ENCODE assay signal across 32 cellular contexts in the genomic region with DNA sequence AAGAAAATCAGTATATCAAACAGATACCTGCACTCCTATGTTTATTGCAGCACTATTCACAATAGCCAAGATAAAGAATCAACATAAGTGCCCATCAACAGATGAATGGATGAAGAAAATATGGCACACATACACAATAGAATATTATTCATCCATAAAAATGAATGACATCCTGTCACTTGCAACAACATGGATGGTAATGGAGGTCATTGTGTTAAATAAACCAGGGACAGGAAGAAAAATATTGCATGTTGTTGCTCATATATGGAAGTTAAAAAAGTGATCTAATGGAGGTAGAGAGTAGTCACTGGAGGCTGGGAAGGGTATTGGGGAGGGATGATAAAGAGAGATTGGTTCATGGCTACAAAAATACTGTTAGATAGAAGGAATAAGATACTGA.
"Had no signal": no experiment of that assay in that cellular context is flagged by ENCODE, and none has a peak within 500 bp of the region (broad histone marks: within the 10 kb centered on the region; RNA-seq: fewer than 3 reads in every experiment).

No MANE protein-coding gene starts in this region.

- DNase-seq: activated B cell treated with CpG ODN at 0.5 μM for 24 hours; activated CD4-positive, alpha-beta memory T cell treated with anti-CD3 and anti-CD28 coated beads, Interleukin-2, amount 10 ng/mL, durations not matched to agents 7 days and 5 days; activated CD4-positive, alpha-beta T cell treated with anti-CD3 and anti-CD28 coated beads, Interleukin-2, amount 10 ng/mL, durations not matched to agents 24 days and 14 days; activated CD8-positive, alpha-beta memory T cell treated with anti-CD3 and anti-CD28 coated beads, Interleukin-2, amount 10 ng/mL, durations not matched to agents 7 days and 5 days; activated CD8-positive, alpha-beta memory T cell treated with anti-CD3 and anti-CD28 coated beads, Interleukin-2, amount 50 U/mL, for 4 hours; activated effector memory CD4-positive, alpha-beta T cell treated with Interleukin-2 at 50 U/mL for 16 hours; activated gamma-delta T cell treated with Interleukin-2 at 50 U/mL for 16 hours; activated naive CD4-positive, alpha-beta T cell treated with anti-CD3 and anti-CD28 coated beads, Interleukin-2, amount 50 U/mL, for 16 hours; activated naive CD4-positive, alpha-beta T cell treated with Interleukin-2 at 50 U/mL for 16 hours; activated T-cell treated with anti-CD3 and anti-CD28 coated beads, Interleukin-2, amount 50 U/mL, for 1 hour; central memory CD4-positive, alpha-beta T cell; cerebellar nuclear complex; colonic mucosa; dorsolateral prefrontal cortex; effector memory CD4-positive, alpha-beta T cell; endodermal cell; erythroblast; heart right ventricle; T-helper 1 cell; T-helper 17 cell; T1000; WERI-Rb-1 had no signal

- H3K27ac Mint-ChIP-seq: activated B cell treated with CpG ODN at 0.5 μM for 24 hours; activated CD4-positive, alpha-beta memory T cell treated with anti-CD3 and anti-CD28 coated beads, Interleukin-2, amount 10 ng/mL, durations not matched to agents 7 days and 5 days; activated CD4-positive, alpha-beta T cell treated with anti-CD3 and anti-CD28 coated beads, Interleukin-2, amount 10 ng/mL, durations not matched to agents 24 days and 14 days; activated CD8-positive, alpha-beta memory T cell treated with anti-CD3 and anti-CD28 coated beads, Interleukin-2, amount 10 ng/mL, durations not matched to agents 7 days and 5 days; activated T-helper 17 cell treated with anti-CD3 and anti-CD28 coated beads, Interleukin-2, amount 50 U/mL, for 72 hours; brain; endodermal cell; T-helper 17 cell; T-helper 2 cell treated with Interferon-gamma antibody and Interleukin-4, amounts not matched to agents 5 μg/mL and 100 μg/mL, for 36 hours had no signal

- H3K27ac ChIP-seq: ascending aorta, breast epithelium, cardiac muscle cell, colonic mucosa, dorsolateral prefrontal cortex, esophagus muscularis mucosa, gastroesophageal sphincter, heart right ventricle, WERI-Rb-1 had no signal

- H3K27me3 Mint-ChIP-seq: activated B cell treated with CpG ODN at 0.5 μM for 24 hours; activated CD4-positive, alpha-beta T cell treated with anti-CD3 and anti-CD28 coated beads, Interleukin-2, amount 10 ng/mL, durations not matched to agents 24 days and 14 days had no signal

- H3K4me1 Mint-ChIP-seq: activated CD4-positive, alpha-beta memory T cell treated with anti-CD3 and anti-CD28 coated beads, Interleukin-2, amount 10 ng/mL, durations not matched to agents 7 days and 5 days; activated CD8-positive, alpha-beta memory T cell treated with anti-CD3 and anti-CD28 coated beads, Interleukin-2, amount 10 ng/mL, durations not matched to agents 7 days and 5 days; activated T-helper 17 cell treated with anti-CD3 and anti-CD28 coated beads, Interleukin-2, amount 50 U/mL, for 72 hours; brain; endodermal cell; T-helper 17 cell had no signal

- H3K4me1 ChIP-seq: ascending aorta, breast epithelium, colonic mucosa, esophagus muscularis mucosa, gastroesophageal sphincter, heart right ventricle had no signal

- H3K9me3 Mint-ChIP-seq: endodermal cell had no signal

- H3K36me3 Mint-ChIP-seq: brain had no signal

- H3K27me3 ChIP-seq: ascending aorta, breast epithelium, cardiac muscle cell, colonic mucosa, esophagus muscularis mucosa, gastroesophageal sphincter, heart right ventricle had no signal

- H3K4me3 Mint-ChIP-seq: activated B cell treated with CpG ODN at 0.5 μM for 24 hours; activated CD4-positive, alpha-beta memory T cell treated with anti-CD3 and anti-CD28 coated beads, Interleukin-2, amount 10 ng/mL, durations not matched to agents 7 days and 5 days; activated CD4-positive, alpha-beta T cell treated with anti-CD3 and anti-CD28 coated beads, Interleukin-2, amount 10 ng/mL, durations not matched to agents 24 days and 14 days; activated CD8-positive, alpha-beta memory T cell treated with anti-CD3 and anti-CD28 coated beads, Interleukin-2, amount 10 ng/mL, durations not matched to agents 7 days and 5 days; activated T-helper 17 cell treated with anti-CD3 and anti-CD28 coated beads, Interleukin-2, amount 50 U/mL, for 72 hours; brain; endodermal cell; T-helper 17 cell; T-helper 2 cell treated with Interferon-gamma antibody and Interleukin-4, amounts not matched to agents 5 μg/mL and 100 μg/mL, for 36 hours had no signal

- ATAC-seq: activated CD4-positive, CD25-positive, alpha-beta regulatory T cell treated with anti-CD3 and anti-CD28 coated beads, Interleukin-2, amount 50 U/mL, for 24 hours; activated CD8-positive, alpha-beta memory T cell treated with anti-CD3 and anti-CD28 coated beads, Interleukin-2, amount 10 ng/mL, durations not matched to agents 7 days and 5 days; activated T-helper 17 cell treated with anti-CD3 and anti-CD28 coated beads, Interleukin-2, amount 50 U/mL, for 72 hours; gastroesophageal sphincter; heart right ventricle; SK-N-SH treated with all-trans-retinoic acid at 6 μM for 48 hours; T-helper 17 cell had no signal
